Comparison of ENCODE assay signal across 1 cellular context in the genomic region with DNA sequence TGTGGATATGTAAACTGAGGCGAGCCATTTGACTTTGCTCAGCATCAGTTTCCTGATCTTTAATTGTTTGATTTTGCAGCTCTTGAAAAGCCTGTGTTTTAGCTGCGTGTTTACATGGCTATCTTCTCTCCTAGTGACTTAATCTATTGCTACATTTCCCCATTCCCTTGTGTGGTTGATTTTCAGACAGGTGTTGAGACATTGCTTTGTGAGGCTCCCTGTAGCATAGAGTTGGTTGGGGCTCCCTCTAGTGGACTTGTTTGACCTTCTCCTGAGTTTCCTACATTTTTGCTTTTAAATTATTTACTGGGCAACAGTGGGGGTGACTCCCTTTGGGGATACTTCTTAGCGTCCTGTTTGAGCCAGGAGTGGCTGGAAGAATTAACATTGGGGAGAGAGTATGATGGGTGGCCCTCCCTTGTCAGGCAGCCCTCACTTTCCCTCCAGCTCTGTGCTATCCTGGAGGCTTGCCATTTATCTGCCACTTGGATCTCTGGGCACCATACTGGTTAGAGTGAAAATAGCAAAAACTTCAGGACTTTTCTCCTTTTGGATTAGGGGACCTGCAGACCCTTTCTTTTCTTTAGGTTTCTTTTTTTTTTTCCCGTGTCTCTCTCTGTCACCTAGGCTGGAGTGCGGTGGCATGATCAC.
TF ChIP-seq lines count a peak whose summit lies in the region.

No MANE protein-coding gene starts in this region.

TF ChIP-seq in HCT116, 20 proteins besides CTCF, POLR2A, EP300 and RAD21:
- TF ChIP-seq SIN3A (IDR thresholded peaks at IDR 0.05; ENCODE audit: low read depth) (no peak), EZH2 (IDR thresholded peaks at IDR 0.05) (no peak), EGR1 (IDR thresholded peaks at IDR 0.05; ENCODE audit: low read depth) (no peak), ZFX (IDR thresholded peaks at IDR 0.05) (no peak), EZH2phosphoT487 (IDR thresholded peaks at IDR 0.05; ENCODE audit: borderline replicate concordance) (no peak), POLR2AphosphoS5 (IDR thresholded peaks at IDR 0.05; ENCODE audit: low read depth, low read length) (no peak), YY1 (IDR thresholded peaks at IDR 0.05; ENCODE audit: extremely low read depth, insufficient replicate concordance, low read depth, low read length) (no peak), SRF (IDR thresholded peaks at IDR 0.05; ENCODE audit: low read depth) (no peak)
- TF ChIP-seq, protein P1, sequence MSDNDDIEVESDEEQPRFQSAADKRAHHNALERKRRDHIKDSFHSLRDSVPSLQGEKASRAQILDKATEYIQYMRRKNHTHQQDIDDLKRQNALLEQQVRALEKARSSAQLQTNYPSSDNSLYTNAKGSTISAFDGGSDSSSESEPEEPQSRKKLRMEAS (IDR thresholded peaks at IDR 0.05), result no peak
